10 cellular contexts compared by ENCODE assay signal in the genomic region with DNA sequence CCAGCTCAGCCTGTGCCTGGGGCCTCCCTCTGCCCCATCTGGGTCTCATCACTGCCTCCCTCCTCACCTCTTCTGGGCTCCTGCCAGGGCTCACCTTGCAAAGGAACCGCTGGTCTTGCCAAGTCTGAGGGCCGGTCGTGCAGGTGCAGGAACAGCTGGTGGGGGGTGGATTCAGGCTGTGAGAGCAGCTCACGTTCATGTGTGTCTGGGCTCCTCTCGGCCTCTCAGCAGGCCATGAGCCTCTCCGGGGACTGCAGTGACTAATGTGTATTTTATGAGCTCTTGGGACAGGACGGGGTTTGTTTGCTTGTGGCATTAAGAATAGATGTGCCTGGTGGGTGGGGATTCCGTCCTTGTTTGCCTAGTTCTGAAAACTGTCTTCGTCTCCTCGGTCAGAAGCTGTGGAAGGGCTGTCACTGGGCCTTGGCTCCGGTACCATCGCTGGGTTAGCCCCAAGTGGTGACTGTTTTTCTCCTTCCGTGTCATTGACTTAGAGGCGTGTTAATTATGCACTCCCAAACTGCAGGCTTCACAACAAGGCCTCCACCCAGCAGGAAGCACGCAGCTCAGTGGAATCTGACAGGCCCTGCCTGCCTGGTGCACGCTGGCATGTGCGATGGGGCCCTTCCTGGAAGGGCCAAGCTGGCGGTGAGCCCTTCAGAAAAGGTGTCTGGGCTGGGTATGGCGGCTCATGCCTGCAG.
DNase-seq lines count a peak whose midpoint lies in the region; ATAC-seq and TF ChIP-seq lines count a peak whose summit lies in the region.
"Had no signal": no experiment of that assay in that cellular context is flagged by ENCODE, and none has a peak within 500 bp of the region (broad histone marks: within the 10 kb centered on the region; RNA-seq: fewer than 3 reads in every experiment).

No MANE protein-coding gene starts in this region.

- H2AFZ ChIP-seq in PC-9 = no peak overlapping the region

- no peaks in the 10 kb centered on the region for H3K36me3 Mint-ChIP-seq in activated naive CD4-positive, alpha-beta T cell treated with anti-CD3 and anti-CD28 coated beads, Interleukin-2, amount 50 U/mL, for 72 hours

- peaks cover 19% of the 10 kb centered on the region for H3F3A ChIP-seq in PC-9 (ENCODE audit: insufficient read depth, low read depth)

- H3K27ac ChIP-seq in PC-9 (peak overlapping the region; percentile 42), right cardiac atrium (ENCODE audit: low read length) (peak overlapping the region; percentile 24), aorta (ENCODE audit: low read depth in 1 of 2, low read length in 2 of 2) (no peak overlapping the region)
- H3K27ac ChIP-seq: neutrophil had no signal

- intact Hi-C loops in PC-9 (cut with micrococcal nuclease; ENCODE audit: unreplicated experiment) (loop anchor here (2.0 to 5.0 kb wide), 2 partner anchors 126 to 532 kb away; no protein-coding TSS in a partner anchor), right cardiac atrium (cut with DNase I) (loop anchor here in 3 of 4 donors (5.0 to 10.0 kb wide), 3 partner anchors 98 to 538 kb away; no protein-coding TSS in a partner anchor), aorta (cut with DNase I) (loop anchor here in 1 of 2 donors (5.0 kb wide), 1 partner anchor 531 kb away; no protein-coding TSS in a partner anchor)

- H3K9me3 Mint-ChIP-seq in activated naive CD4-positive, alpha-beta T cell treated with anti-CD3 and anti-CD28 coated beads, Interleukin-2, amount 50 U/mL, for 72 hours = no peaks in the 10 kb centered on the region

- H3K27me3 ChIP-seq in PC-9 (ENCODE audit: insufficient read depth, low read depth) (no peaks in the 10 kb centered on the region), right cardiac atrium (ENCODE audit: control insufficient read depth, insufficient read depth) (no peaks in the 10 kb centered on the region), aorta (ENCODE audit: control insufficient read depth in 1 of 2, insufficient read depth in 2 of 2, low read length in 1 of 2) (no peaks in the 10 kb centered on the region)
- H3K27me3 ChIP-seq: neutrophil had no signal

- no peak overlapping the region for H3K4me3 ChIP-seq in PC-9
- no peak overlapping the region for H3K4me3 ChIP-seq in right cardiac atrium (ENCODE audit: low read length)
- H3K4me3 ChIP-seq in aorta (ENCODE audit: low read length in 2 of 2) = no peak overlapping the region

- peak overlapping the region; percentile 60 for H3K4me2 ChIP-seq in PC-9

- H3K4me1 ChIP-seq in PC-9 (replicated peaks; ENCODE audit: insufficient read depth) (peaks cover 36% of the 10 kb centered on the region), right cardiac atrium (ENCODE audit: control insufficient read depth, insufficient read depth, low read length) (peaks cover 2% of the 10 kb centered on the region), aorta (ENCODE audit: control insufficient read depth in 1 of 2, insufficient read depth in 2 of 2, low read length in 2 of 2) (no peaks in the 10 kb centered on the region)

- no TSS peak for BruUV-seq in PC-9 (replicated peaks; lab: Mats Ljungman, UMichigan)

- H4K20me1 ChIP-seq in PC-9 (ENCODE audit: insufficient read depth) = no peaks in the 10 kb centered on the region; the same call in 1 of the 2 replicates

- H3K9me3 ChIP-seq in PC-9 (ENCODE audit: insufficient read depth, low read depth) (no peaks in the 10 kb centered on the region), right cardiac atrium (ENCODE audit: control insufficient read depth, low read length) (no peaks in the 10 kb centered on the region), aorta (ENCODE audit: control insufficient read depth, low read length) (no peaks in the 10 kb centered on the region)
- H3K9me3 ChIP-seq: neutrophil had no signal

- no peak for DNase-seq in activated naive CD4-positive, alpha-beta T cell treated with anti-CD3 and anti-CD28 coated beads, Interleukin-2, amount 50 U/mL, for 72 hours (ENCODE audit: low spot score in 2 of 2)
- DNase-seq in activated naive CD4-positive, alpha-beta T cell (lab: John Stamatoyannopoulos, UW) = no peak
- DNase-seq in PC-9 (peak; percentile 78 to 95), right cardiac atrium (peak in 1 of 3 donors; percentile 77), aorta (no peak), SKM-1 treated with dmso at 0.1 percent for 144 hours (lab: John Stamatoyannopoulos, UW; ENCODE audit: unreplicated experiment) (no peak)
- DNase-seq: T-helper 17 cell had no signal

- ATAC-seq in activated naive CD4-positive, alpha-beta T cell treated with anti-CD3 and anti-CD28 coated beads, Interleukin-2, amount 50 U/mL, for 72 hours = no peak
- ATAC-seq in right cardiac atrium (peak; percentile 7 to 8), aorta (ENCODE audit: low FRiP score) (peak; percentile 5), HG03378 (IDR thresholded peaks at IDR 0.05; ENCODE audit: unreplicated experiment) (no peak), GM19467 (IDR thresholded peaks at IDR 0.05; ENCODE audit: unreplicated experiment) (no peak)
- ATAC-seq: T-helper 17 cell had no signal

- H3K9me2 ChIP-seq in PC-9 (ENCODE audit: insufficient read depth) = no peaks in the 10 kb centered on the region

- peak overlapping the region; percentile 44 for H3K27ac Mint-ChIP-seq in activated naive CD4-positive, alpha-beta T cell treated with anti-CD3 and anti-CD28 coated beads, Interleukin-2, amount 50 U/mL, for 72 hours
- H3K27ac Mint-ChIP-seq: T-helper 17 cell had no signal

- H3K79me2 ChIP-seq in PC-9 (ENCODE audit: low read depth) = no peaks in the 10 kb centered on the region

- TF ChIP-seq CTCF in PC-9 (conservative IDR thresholded peaks at IDR 0.05) = no peak

- H3K36me3 ChIP-seq in PC-9 (ENCODE audit: low read depth) = no peaks in the 10 kb centered on the region
- peaks cover 0 to 2% of the 10 kb centered on the region in 2 donors for H3K36me3 ChIP-seq in aorta (ENCODE audit: control insufficient read depth in 1 of 2, insufficient read depth in 2 of 2, low read length in 1 of 2)

- CTCF ChIA-PET in PC-9 (lab: Charles Lee) = interaction anchor here (0.5 to 1.3 kb wide), 3 partner anchors 26 to 237 kb away, joined by 3 to 6 read pairs (median 4); no protein-coding TSS in a partner anchor

- POLR2A ChIA-PET in PC-9 (lab: Charles Lee; ENCODE audit: unreplicated experiment) = interaction anchor here (0.5 kb wide), 1 partner anchor 1065 kb away, joined by 9 read pairs; no protein-coding TSS in a partner anchor

- WGBS in right cardiac atrium = 65% methylated on average over 19 of the region's 19 CpGs
- 24% methylated on average over 19 of the region's 19 CpGs for WGBS in aorta, 2 donors

Comparison
In these comparisons a context has a peak if more than half of its experiments do, and no peak if none do; other contexts are left out.
1. ATAC-seq: peak in right cardiac atrium (2 of 2) and aorta (single experiment); none in activated naive CD4-positive, alpha-beta T cell treated with anti-CD3 and anti-CD28 coated beads, Interleukin-2, amount 50 U/mL, for 72 hours (0 of 2), HG03378 (single experiment) and GM19467 (single experiment).
2. DNase-seq: peak in PC-9 (2 of 2); none in activated naive CD4-positive, alpha-beta T cell treated with anti-CD3 and anti-CD28 coated beads, Interleukin-2, amount 50 U/mL, for 72 hours (0 of 2), activated naive CD4-positive, alpha-beta T cell (0 of 4), aorta (0 of 2) and SKM-1 treated with dmso at 0.1 percent for 144 hours (single experiment).
3. H3K27ac ChIP-seq: peak in PC-9 (single experiment) and right cardiac atrium (single experiment); none in aorta (0 of 2).